In the genomic region with DNA sequence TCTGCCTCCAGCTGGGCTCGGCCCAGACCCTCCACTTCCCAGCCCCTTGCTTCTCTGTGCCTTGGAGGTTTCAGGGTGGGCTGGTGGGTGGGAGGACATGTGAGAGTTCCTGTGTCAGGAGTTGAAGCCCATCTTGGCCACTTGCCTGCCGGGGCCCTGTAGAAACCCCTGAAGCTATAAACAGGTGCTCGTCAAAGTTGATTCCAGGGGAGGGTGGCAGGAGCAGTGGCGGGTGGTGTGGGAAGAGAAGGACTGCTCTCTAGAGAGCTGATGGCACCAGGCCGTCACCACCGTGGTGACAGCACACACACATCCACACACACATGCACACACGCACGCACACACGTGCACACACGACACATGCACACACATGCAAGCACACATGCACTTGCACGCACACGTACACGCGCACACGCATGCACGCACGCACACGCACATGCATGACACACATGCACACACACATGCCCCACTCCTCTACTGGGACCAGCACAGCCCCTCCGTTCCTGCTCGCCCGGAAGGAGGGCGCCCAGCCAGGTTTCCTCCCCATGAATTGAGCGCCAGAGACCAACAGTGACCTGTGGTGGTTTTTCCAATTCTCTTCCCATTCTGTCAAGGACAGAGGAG, we compare ENCODE assay signal across 17 cellular contexts. TPM values are rescaled to one million over a fixed set of nuclear protein-coding genes. Genes with fewer than 3 reads are reported as not detected.
DNase-seq lines count a peak whose midpoint lies in the region; ATAC-seq, FAIRE-seq and TF ChIP-seq lines count a peak whose summit lies in the region.
"Had no signal": no experiment of that assay in that cellular context is flagged by ENCODE, and none has a peak within 500 bp of the region (broad histone marks: within the 10 kb centered on the region; RNA-seq: fewer than 3 reads in every experiment).

No MANE protein-coding gene starts in this region.

- H3K4me3 ChIP-seq in HepG2 (replicated peaks in 1 of 3; ENCODE audit: insufficient read depth in 1 of 3, low read depth in 2 of 3, low read length in 3 of 3) (no peak overlapping the region), right lobe of liver (no peak overlapping the region), astrocyte (ENCODE audit: insufficient read depth, low read depth, low read length) (no peak overlapping the region)

- H3K4me1 Mint-ChIP-seq in astrocyte (ENCODE audit: low read depth, unreplicated experiment) (peaks cover 4% of the 10 kb centered on the region), nephron (peaks cover 29% of the 10 kb centered on the region)
- H3K4me1 Mint-ChIP-seq: central memory CD8-positive, alpha-beta T cell had no signal

- POLR2A ChIA-PET in HepG2 (lab: Yijun Ruan, JAX): no interaction called here

- no peak overlapping the region for H3K4me2 ChIP-seq in HepG2 (ENCODE audit: low read depth, low read length)
- H3K4me2 ChIP-seq in astrocyte (ENCODE audit: low read length): no peak overlapping the region

- no peaks in the 10 kb centered on the region for H3K36me3 Mint-ChIP-seq in astrocyte (ENCODE audit: low read depth, unreplicated experiment)
- H3K36me3 Mint-ChIP-seq in nephron (ENCODE audit: low read depth): no peaks in the 10 kb centered on the region
- H3K36me3 Mint-ChIP-seq: CD4-positive, alpha-beta memory T cell; T-cell had no signal

- no peak overlapping the region for H3K27ac Mint-ChIP-seq in astrocyte (ENCODE audit: unreplicated experiment)
- H3K27ac Mint-ChIP-seq in nephron: peak overlapping the region in 2 of 3 experiments; percentile 67 to 77
- H3K27ac Mint-ChIP-seq: activated naive CD8-positive, alpha-beta T cell treated with anti-CD3 and anti-CD28 coated beads, Interleukin-2, amount 50 U/mL, for 24 hours; T-cell had no signal

- H3K27me3 Mint-ChIP-seq in astrocyte (ENCODE audit: low read depth, unreplicated experiment) (no peaks in the 10 kb centered on the region), nephron (ENCODE audit: low read depth) (peaks cover 5% of the 10 kb centered on the region)
- H3K27me3 Mint-ChIP-seq: activated naive CD8-positive, alpha-beta T cell treated with anti-CD3 and anti-CD28 coated beads, Interleukin-2, amount 50 U/mL, for 24 hours had no signal

- no peaks in the 10 kb centered on the region for H3K36me3 ChIP-seq in HepG2 (replicated peaks in 1 of 2; ENCODE audit: control insufficient read depth in 1 of 2, insufficient read depth in 2 of 2, low read length in 2 of 2)
- no peaks in the 10 kb centered on the region for H3K36me3 ChIP-seq in right lobe of liver
- no peaks in the 10 kb centered on the region for H3K36me3 ChIP-seq in astrocyte (ENCODE audit: insufficient read depth, low read length)

- no peak for TF ChIP-seq EP300 in HepG2 (IDR thresholded peaks at IDR 0.05; ENCODE audit: low read depth in 2 of 2, low read length in 2 of 2)
- TF ChIP-seq EP300 in HepG2 (CRISPR knock-in tag; IDR thresholded peaks at IDR 0.05; ENCODE audit: borderline replicate concordance): no peak

- no peaks in the 10 kb centered on the region; a peak in 1 of 5 replicates for H3K27me3 ChIP-seq in HepG2 (ENCODE audit: control insufficient read depth in 1 of 2, insufficient read depth in 2 of 2, low read length in 2 of 2)
- no peaks in the 10 kb centered on the region for H3K27me3 ChIP-seq in right lobe of liver
- no peaks in the 10 kb centered on the region for H3K27me3 ChIP-seq in astrocyte (ENCODE audit: insufficient read depth, low read length)

- in situ Hi-C loops in HepG2 (cut with HindIII; ENCODE audit: extremely low pct_ligation_motif_present, low pct_unique_long_range_greater_than_20kb): no loop called here

- peaks cover 3% of the 10 kb centered on the region for H3K9me3 Mint-ChIP-seq in astrocyte (ENCODE audit: unreplicated experiment)
- H3K9me3 Mint-ChIP-seq in nephron: peaks cover 8% of the 10 kb centered on the region
- H3K9me3 Mint-ChIP-seq: activated naive CD8-positive, alpha-beta T cell treated with anti-CD3 and anti-CD28 coated beads, Interleukin-2, amount 50 U/mL, for 24 hours; CD4-positive, alpha-beta memory T cell; central memory CD8-positive, alpha-beta T cell; T-cell had no signal

- H3K79me2 ChIP-seq in HepG2 (ENCODE audit: insufficient read depth, low read length): no peaks in the 10 kb centered on the region
- H3K79me2 ChIP-seq in astrocyte (ENCODE audit: insufficient read depth, low read length): no peaks in the 10 kb centered on the region

- no peaks in the 10 kb centered on the region for H3K9me3 ChIP-seq in HepG2 (ENCODE audit: low read length)
- H3K9me3 ChIP-seq in right lobe of liver: no peaks in the 10 kb centered on the region
- H3K9me3 ChIP-seq in astrocyte (ENCODE audit: insufficient read depth, low read depth, low read length): no peaks in the 10 kb centered on the region

- FAIRE-seq in HepG2 (lab: Jason Lieb, UNC) (no peak), astrocyte (lab: Jason Lieb, UNC) (no peak)

- no peak overlapping the region for H3K27ac ChIP-seq in HepG2 (ENCODE audit: extremely low read length, insufficient read depth, low read length)
- no peak overlapping the region for H3K27ac ChIP-seq in right lobe of liver
- peak overlapping the region; percentile 44 for H3K27ac ChIP-seq in astrocyte (ENCODE audit: low read depth, low read length)

- no peak for ATAC-seq in HepG2
- no peak for ATAC-seq in right lobe of liver
- no peak for ATAC-seq in HG02970 (IDR thresholded peaks at IDR 0.05; ENCODE audit: low FRiP score, unreplicated experiment)
- ATAC-seq in GM21737 (IDR thresholded peaks at IDR 0.05; ENCODE audit: unreplicated experiment): no peak
- ATAC-seq: activated naive CD8-positive, alpha-beta T cell treated with anti-CD3 and anti-CD28 coated beads, Interleukin-2, amount 50 U/mL, for 24 hours; left colon; stimulated activated naive CD8-positive, alpha-beta T cell treated with anti-CD3 and anti-CD28 coated beads, Interleukin-15, Interleukin-2, amounts not matched to agents 100 U/mL and 50 U/mL, for 24 hours; T-cell had no signal

- no peak for TF ChIP-seq CTCF in HepG2 (CRISPR knock-in tag; IDR thresholded peaks at IDR 0.05)
- no peak for TF ChIP-seq CTCF in right lobe of liver (IDR thresholded peaks at IDR 0.05)
- no peak for TF ChIP-seq CTCF in astrocyte (IDR thresholded peaks at IDR 0.05; ENCODE audit: insufficient read depth, low read depth, low read length)
- TF ChIP-seq CTCF in nephron (IDR thresholded peaks at IDR 0.05; ENCODE audit: unreplicated experiment in 3 of 3): no peak

- peaks cover 13% of the 10 kb centered on the region for H3K4me1 ChIP-seq in HepG2 (ENCODE audit: insufficient read depth, low read length)
- no peaks in the 10 kb centered on the region for H3K4me1 ChIP-seq in right lobe of liver
- peaks cover 11% of the 10 kb centered on the region for H3K4me1 ChIP-seq in astrocyte (ENCODE audit: insufficient read depth, low read length)

- H3K4me3 Mint-ChIP-seq in astrocyte (ENCODE audit: unreplicated experiment) (no peak overlapping the region), nephron (no peak overlapping the region)
- H3K4me3 Mint-ChIP-seq: activated naive CD8-positive, alpha-beta T cell treated with anti-CD3 and anti-CD28 coated beads, Interleukin-2, amount 50 U/mL, for 24 hours; CD4-positive, alpha-beta memory T cell; central memory CD8-positive, alpha-beta T cell; T-cell had no signal

- WGBS in HepG2 (ENCODE audit: low lambda C conversion rate): 68% methylated on average over 19 of the region's 23 CpGs
- WGBS in right lobe of liver (ENCODE audit: insufficient coverage, low coverage, low lambda C conversion rate, missing lambda C conversion rate): 100% methylated on average over 3 of the region's 23 CpGs

- DNase-seq in HepG2 (ENCODE audit: low spot score): no peak
- DNase-seq in right lobe of liver: no peak
- no peak for DNase-seq in astrocyte (ENCODE audit: low read depth)
- DNase-seq in cerebellum (ENCODE audit: low spot score): no peak
- no peak for DNase-seq in GOT3 (lab: John Stamatoyannopoulos, UW)
- DNase-seq: ACHN; activated naive CD8-positive, alpha-beta T cell treated with anti-CD3 and anti-CD28 coated beads, Interleukin-2, amount 50 U/mL, for 24 hours; CD4-positive, alpha-beta memory T cell; EL; left colon; NCI-H1436 treated with DMSO at 0.1 percent for 48 hours; stimulated activated naive CD8-positive, alpha-beta T cell treated with anti-CD3 and anti-CD28 coated beads, Interleukin-15, Interleukin-2, amounts not matched to agents 100 U/mL and 50 U/mL, for 24 hours; T-cell had no signal

- no peak for TF ChIP-seq RAD21 in HepG2 (CRISPR knock-in tag; IDR thresholded peaks at IDR 0.05)

- H4K20me1 ChIP-seq in HepG2 (ENCODE audit: insufficient read depth, low read length) (no peaks in the 10 kb centered on the region), astrocyte (ENCODE audit: insufficient read depth, low read length) (no peaks in the 10 kb centered on the region)

- no TSS peak for BruUV-seq in HepG2 (replicated peaks; lab: Mats Ljungman, UMichigan)

- intact Hi-C loops in HepG2 (cut with micrococcal nuclease; ENCODE audit: unreplicated experiment) (no loop called here), right lobe of liver (cut with DNase I) (loop anchor here in 1 of 2 donors (10.0 kb wide), 1 partner anchor 505 kb away; no protein-coding TSS in a partner anchor)

- CTCF ChIA-PET in HepG2 (lab: Yijun Ruan, JAX; ENCODE audit: low intra/inter-chr PET ratio, low total read pairs): no interaction called here

- H2AFZ ChIP-seq in HepG2 (ENCODE audit: low read length) (no peak overlapping the region), astrocyte (ENCODE audit: low read depth, low read length) (peak overlapping the region; percentile 70)

- H3K9ac ChIP-seq in HepG2 (ENCODE audit: insufficient read depth, low read depth, low read length) (no peak overlapping the region), astrocyte (ENCODE audit: low read length) (peak overlapping the region; percentile 54)

- no peak for TF ChIP-seq POLR2A in HepG2 (IDR thresholded peaks at IDR 0.05; ENCODE audit: insufficient read depth in 1 of 2, low read depth in 2 of 2, low read length in 2 of 2)
- no peak for TF ChIP-seq POLR2A in right lobe of liver (IDR thresholded peaks at IDR 0.05)

RNA-seq across cellular contexts. Expression of gene CGNL1, which starts 56.3 kb away (rescaled TPM):
- total RNA-seq in HepG2 (2016; rRNA removed; fragmentation: Illumina TruSeq; extraction: Trizol) (15.6 and 16.2 TPM in 2 replicates), right lobe of liver (10 to 100 TPM; 23.6 to 54.5 (median 42.9) TPM), astrocyte (10.2 and 11.0 TPM in 2 replicates), cerebellum (4.9 TPM)
- total RNA-seq in HepG2 (2016; cell fraction: cytosol; rRNA removed; fragmentation: Illumina TruSeq; extraction: Trizol; ENCODE audit: low read depth): 7.7 and 9.4 TPM in 2 replicates
- total RNA-seq in HepG2 (2016; cell fraction: insoluble cytoplasmic fraction; rRNA removed; fragmentation: Illumina TruSeq; extraction: Trizol): 14.2 and 15.2 TPM in 2 replicates
- 8.3 and 8.9 TPM in 2 replicates for total RNA-seq in HepG2 (2016; cell fraction: membrane; rRNA removed; fragmentation: Illumina TruSeq; extraction: Trizol)
- 15.2 and 18.4 TPM in 2 replicates for total RNA-seq in HepG2 (2016; cell fraction: nucleus; rRNA removed; fragmentation: Illumina TruSeq; extraction: Trizol)
- polyA plus RNA-seq in HepG2 (2011; rRNA removed): 5.6 and 6.2 TPM in 2 replicates
- 3.3 and 4.1 TPM in 2 replicates for polyA plus RNA-seq in HepG2 (2011; cell fraction: cytosol; rRNA removed)
- polyA plus RNA-seq in HepG2 (2011; cell fraction: nucleus; rRNA removed): 8.2 and 8.8 TPM in 2 replicates
- 5.6 and 8.0 TPM in 2 replicates for polyA plus RNA-seq in HepG2 (2012)
- 0.40 and 0.80 TPM in 2 replicates for polyA plus RNA-seq in HepG2 (2016; cell fraction: cytosol; fragmentation: Illumina TruSeq; extraction: Trizol; ENCODE audit: low read depth)
- polyA plus RNA-seq in HepG2 (2016; cell fraction: insoluble cytoplasmic fraction; fragmentation: Illumina TruSeq; extraction: Trizol; ENCODE audit: low read depth): 10.1 and 12.1 TPM in 2 replicates
- 1.1 and 1.4 TPM in 2 replicates for polyA plus RNA-seq in HepG2 (2016; cell fraction: membrane; fragmentation: Illumina TruSeq; extraction: Trizol; ENCODE audit: low read depth)
- polyA plus RNA-seq in HepG2 (2016; cell fraction: nucleus; fragmentation: Illumina TruSeq; extraction: Trizol; ENCODE audit: insufficient read depth, low read depth): 16.9 and 17.7 TPM in 2 replicates
- polyA minus RNA-seq in HepG2 (2011; rRNA and poly(A)+ RNA removed; ENCODE audit: low replicate concordance): 12.1 TPM in 1 of 2 replicates, not detected in the other
- 7.9 and 9.0 TPM in 2 replicates for polyA minus RNA-seq in HepG2 (2011; cell fraction: cytosol; rRNA and poly(A)+ RNA removed)
- 17.5 and 18.3 TPM in 2 replicates for polyA minus RNA-seq in HepG2 (2011; cell fraction: nucleus; rRNA and poly(A)+ RNA removed)
- total RNA-seq: CD4-positive, alpha-beta memory T cell had no signal
- polyA plus RNA-seq: CD4-positive, alpha-beta memory T cell had no signal
